Comparison of ENCODE assay signal across 10 cellular contexts in genomic region chr1:19429611-19430010, GRCh38. TPM values are rescaled to one million over a fixed set of nuclear protein-coding genes. Genes with fewer than 3 reads are reported as not detected.
DNase-seq lines count a peak whose midpoint lies in the region; ATAC-seq and TF ChIP-seq lines count a peak whose summit lies in the region.
"Had no signal": no experiment of that assay in that cellular context is flagged by ENCODE, and none has a peak within 500 bp of the region (broad histone marks: within the 10 kb centered on the region; RNA-seq: fewer than 3 reads in every experiment).

No MANE protein-coding gene starts in this region.

- peaks cover 4% of the 10 kb centered on the region for H3K4me1 ChIP-seq in iPS-15b (ENCODE audit: control insufficient read depth, insufficient read depth, low read length)
- H3K4me1 ChIP-seq in smooth muscle cell (ENCODE audit: low read depth), result peaks cover 32% of the 10 kb centered on the region

- peaks cover 64% of the 10 kb centered on the region for H3K4me1 Mint-ChIP-seq in T-helper 17 cell

- H3K4me3 Mint-ChIP-seq in T-helper 17 cell, result peak overlapping the region; percentile 71
- H3K4me3 Mint-ChIP-seq: T-helper 2 cell treated with Interferon-gamma antibody and Interleukin-4, amounts not matched to agents 5 μg/mL and 100 μg/mL, for 36 hours had no signal

- H3K9me3 ChIP-seq in T-helper 17 cell (ENCODE audit: control insufficient read depth, low read length, poor library complexity, severe bottlenecking) (no peaks in the 10 kb centered on the region), iPS-15b (ENCODE audit: control insufficient read depth, insufficient read depth, low read length) (no peaks in the 10 kb centered on the region), smooth muscle cell (replicated peaks; ENCODE audit: low read depth) (no peaks in the 10 kb centered on the region)

- H3K27ac ChIP-seq in smooth muscle cell (ENCODE audit: low read depth), result peak overlapping the region; percentile 82

- H4K20me1 ChIP-seq in smooth muscle cell (ENCODE audit: low read depth), result peaks cover 99% of the 10 kb centered on the region

- no peak overlapping the region for H3K4me3 ChIP-seq in iPS-15b (ENCODE audit: low read depth, low read length)
- no peak overlapping the region for H3K4me3 ChIP-seq in smooth muscle cell

- no peaks in the 10 kb centered on the region for H3K27me3 ChIP-seq in iPS-15b (ENCODE audit: control insufficient read depth, insufficient read depth, low read length)
- H3K27me3 ChIP-seq in smooth muscle cell (ENCODE audit: low read depth), result no peaks in the 10 kb centered on the region

- H3F3A ChIP-seq in smooth muscle cell (ENCODE audit: low read depth), result peaks cover 21% of the 10 kb centered on the region

- H2AFZ ChIP-seq in smooth muscle cell (ENCODE audit: low read depth), result no peak overlapping the region

- ATAC-seq in T-helper 17 cell (no peak), GM18868 (IDR thresholded peaks at IDR 0.05; ENCODE audit: unreplicated experiment) (no peak), GM18861 (IDR thresholded peaks at IDR 0.05; ENCODE audit: unreplicated experiment) (no peak)

- peak overlapping the region; percentile 42 for H3K4me2 ChIP-seq in smooth muscle cell

- DNase-seq in M059J (ENCODE audit: low read depth) (peak; percentile 62), T-helper 17 cell (no peak), smooth muscle cell (lab: John Stamatoyannopoulos, UW; ENCODE audit: unreplicated experiment) (no peak), EL (no peak), SHP77 treated with DMSO at 0.1 percent for 48 hours (lab: John Stamatoyannopoulos, UW) (no peak)
- DNase-seq: effector memory CD4-positive, alpha-beta T cell had no signal

- peak overlapping the region; percentile 93 for H3K27ac Mint-ChIP-seq in T-helper 17 cell

- no peaks in the 10 kb centered on the region for H3K27me3 Mint-ChIP-seq in T-helper 17 cell

- H3K9ac ChIP-seq in iPS-15b (ENCODE audit: low read depth, low read length) (peak overlapping the region; percentile 38), smooth muscle cell (ENCODE audit: low read depth) (peak overlapping the region; percentile 37)

- 40% methylated on average over 4 of the region's 4 CpGs for WGBS in smooth muscle cell (ENCODE audit: low lambda C conversion rate)

- TF ChIP-seq CTCF in smooth muscle cell (IDR thresholded peaks at IDR 0.05; ENCODE audit: borderline replicate concordance, insufficient read depth, poor library complexity, severe bottlenecking), result no peak

- H3K36me3 ChIP-seq in iPS-15b (ENCODE audit: control insufficient read depth, insufficient read depth, low read length) (no peaks in the 10 kb centered on the region), smooth muscle cell (ENCODE audit: low read depth) (no peaks in the 10 kb centered on the region)

- H3K36me3 Mint-ChIP-seq in T-helper 17 cell (ENCODE audit: low read depth), result no peaks in the 10 kb centered on the region

- peaks cover 96% of the 10 kb centered on the region for H3K79me2 ChIP-seq in smooth muscle cell (ENCODE audit: low read depth)

RNA-seq across cellular contexts. Expression of gene CAPZB, which starts 55.7 kb away (rescaled TPM):
- total RNA-seq in M059J (2014; rRNA removed; shearing (Covaris generic)), result 183 and 192 TPM in 2 replicates
- total RNA-seq in T-helper 17 cell (100 to 1,000 TPM; 320 to 330 TPM), smooth muscle cell (205 and 209 TPM in 2 replicates)
- 405 TPM in 2 replicates for polyA plus RNA-seq in smooth muscle cell
